Comparison of ENCODE assay signal across 10 cellular contexts in the genomic region with DNA sequence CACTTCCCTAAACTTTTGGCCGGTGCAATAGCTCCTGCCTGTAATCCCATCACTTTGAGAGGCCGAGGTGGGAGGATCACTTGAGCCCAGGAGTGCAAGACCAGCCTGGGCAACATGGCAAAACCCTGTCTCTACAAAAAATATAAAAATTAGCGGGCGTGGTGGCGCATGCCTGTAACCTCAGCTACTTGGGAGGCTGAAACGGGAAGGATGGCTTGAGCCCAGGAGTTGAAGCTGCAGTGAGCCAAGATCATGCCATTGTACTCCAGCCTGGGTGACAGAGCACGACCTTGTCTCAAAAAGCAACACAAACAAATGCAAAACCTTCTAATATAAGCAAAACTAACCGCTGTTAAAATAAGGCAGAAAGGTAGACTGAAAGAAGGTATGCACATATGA. TPM values are rescaled to one million over a fixed set of nuclear protein-coding genes. Genes with fewer than 3 reads are reported as not detected.
DNase-seq lines count a peak whose midpoint lies in the region; ATAC-seq, FAIRE-seq and TF ChIP-seq lines count a peak whose summit lies in the region.
"Had no signal": no experiment of that assay in that cellular context is flagged by ENCODE, and none has a peak within 500 bp of the region (broad histone marks: within the 10 kb centered on the region; RNA-seq: fewer than 3 reads in every experiment).

No MANE protein-coding gene starts in this region.

- H3K9me3 ChIP-seq in AG04450 (ENCODE audit: control insufficient read depth, insufficient read depth, low read length) (no peaks in the 10 kb centered on the region), esophagus squamous epithelium (no peaks in the 10 kb centered on the region), pancreas (no peaks in the 10 kb centered on the region), suprapubic skin (no peaks in the 10 kb centered on the region)

- H3K4me3 ChIP-seq in AG04450 (ENCODE audit: low read depth, low read length) (no peak overlapping the region), esophagus squamous epithelium (no peak overlapping the region), pancreas (no peak overlapping the region), suprapubic skin (no peak overlapping the region)

- DNase-seq in AG04450 (ENCODE audit: low read depth, low spot score) (no peak), RWPE1 (ENCODE audit: low spot score) (no peak), esophagus squamous epithelium (lab: John Stamatoyannopoulos, UW) (no peak), pancreas (no peak), NCI-H2107 (lab: John Stamatoyannopoulos, UW) (no peak), GM03348 (ENCODE audit: low spot score) (no peak), suprapubic skin (ENCODE audit: low spot score in 2 of 2) (no peak), cortex of kidney (lab: John Stamatoyannopoulos, UW) (no peak)
- DNase-seq: activated CD4-positive, alpha-beta T cell treated with anti-CD3 and anti-CD28 coated beads, Interleukin-2, amount 50 U/mL, for 4 hours; SIG-M5 had no signal

- H3K27ac ChIP-seq in AG04450 (ENCODE audit: low read depth, low read length) (peak overlapping the region; percentile 95), RWPE1 (peak overlapping the region; percentile 84), esophagus squamous epithelium (peak overlapping the region; percentile 61 to 87 (median 78)), pancreas (peak overlapping the region; percentile 74 to 83 (median 78)), suprapubic skin (no peak overlapping the region)

- H3K4me1 ChIP-seq in esophagus squamous epithelium (peaks cover 37 to 63% (median 38%) of the 10 kb centered on the region in 3 donors), pancreas (peaks cover 29 to 79% (median 57%) of the 10 kb centered on the region in 3 donors), suprapubic skin (peaks cover 22% of the 10 kb centered on the region)

- 58 to 63% methylated on average over 8 of the region's 8 CpGs for WGBS in esophagus squamous epithelium, 2 donors
- WGBS in pancreas, 2 donors: 24 to 37% methylated on average over 8 of the region's 8 CpGs
- 78% methylated on average over 8 of the region's 8 CpGs for WGBS in suprapubic skin

- H3K27me3 ChIP-seq in AG04450 (ENCODE audit: control insufficient read depth, insufficient read depth, low read length) (no peaks in the 10 kb centered on the region), esophagus squamous epithelium (no peaks in the 10 kb centered on the region), pancreas (no peaks in the 10 kb centered on the region), suprapubic skin (no peaks in the 10 kb centered on the region)

- intact Hi-C loops in esophagus squamous epithelium (cut with DNase I): no loop called here
- intact Hi-C loops in pancreas (cut with DNase I): no loop called here

- no peak for FAIRE-seq in pancreas (lab: Jason Lieb, UNC)

- no peak for TF ChIP-seq POLR2A in esophagus squamous epithelium (IDR thresholded peaks at IDR 0.05)
- TF ChIP-seq POLR2A in suprapubic skin (IDR thresholded peaks at IDR 0.05): no peak

- POLR2A ChIA-PET in AG04450 (lab: Yijun Ruan, JAX): interaction anchor here (0.8 to 1.5 kb wide), 6 partner anchors 11 to 69 kb away, joined by 3 to 28 read pairs (median 5); no protein-coding TSS in a partner anchor
- POLR2A ChIA-PET in RWPE1 (lab: Yijun Ruan, JAX; ENCODE audit: low non-redundant PET): interaction anchor here (1.2 kb wide), 1 partner anchor 27 kb away, joined by 5 read pairs; no protein-coding TSS in a partner anchor

- H3K36me3 ChIP-seq in esophagus squamous epithelium (no peaks in the 10 kb centered on the region), pancreas (no peaks in the 10 kb centered on the region), suprapubic skin (no peaks in the 10 kb centered on the region)

- TF ChIP-seq EP300 in suprapubic skin (IDR thresholded peaks at IDR 0.05): no peak

- TF ChIP-seq CTCF in AG04450 (IDR thresholded peaks at IDR 0.05; ENCODE audit: low read depth, low read length): no peak
- no peak for TF ChIP-seq CTCF in RWPE1 (conservative IDR thresholded peaks at IDR 0.05; ENCODE audit: low read depth)
- TF ChIP-seq CTCF in esophagus squamous epithelium (IDR thresholded peaks at IDR 0.05): no peak
- no peak for TF ChIP-seq CTCF in pancreas (IDR thresholded peaks at IDR 0.05)
- no peak for TF ChIP-seq CTCF in suprapubic skin (IDR thresholded peaks at IDR 0.05)

- CTCF ChIA-PET in AG04450 (lab: Charles Lee) (no interaction called here), RWPE1 (lab: Yijun Ruan, JAX) (no interaction called here)

- peak in 1 of 4 donors; percentile 1 for ATAC-seq in pancreas

RNA-seq across cellular contexts. Expression of a gene that starts 25.9 kb away (rescaled TPM):
- 25.5 and 28.6 TPM in 2 replicates for polyA plus RNA-seq in AG04450 (2011; rRNA removed)
- 9.0 and 13.6 TPM in 2 replicates for polyA minus RNA-seq in AG04450 (2011; rRNA and poly(A)+ RNA removed)
- total RNA-seq in esophagus squamous epithelium: 10 to 100 TPM; 11.6 to 23.7 (median 17.7) TPM
- total RNA-seq in pancreas: 10 to 100 TPM; 18.4 to 42.1 (median 25.6) TPM
- polyA plus RNA-seq in pancreas: 10 to 100 TPM; 18.2 to 28.2 TPM
- total RNA-seq in suprapubic skin: 10 to 100 TPM in 2 of 4 donors, 1 to 10 TPM in 2; 6.4 to 12.2 (median 10.6) TPM
